ENCODE assay signal across 20 cellular contexts in the genomic region with DNA sequence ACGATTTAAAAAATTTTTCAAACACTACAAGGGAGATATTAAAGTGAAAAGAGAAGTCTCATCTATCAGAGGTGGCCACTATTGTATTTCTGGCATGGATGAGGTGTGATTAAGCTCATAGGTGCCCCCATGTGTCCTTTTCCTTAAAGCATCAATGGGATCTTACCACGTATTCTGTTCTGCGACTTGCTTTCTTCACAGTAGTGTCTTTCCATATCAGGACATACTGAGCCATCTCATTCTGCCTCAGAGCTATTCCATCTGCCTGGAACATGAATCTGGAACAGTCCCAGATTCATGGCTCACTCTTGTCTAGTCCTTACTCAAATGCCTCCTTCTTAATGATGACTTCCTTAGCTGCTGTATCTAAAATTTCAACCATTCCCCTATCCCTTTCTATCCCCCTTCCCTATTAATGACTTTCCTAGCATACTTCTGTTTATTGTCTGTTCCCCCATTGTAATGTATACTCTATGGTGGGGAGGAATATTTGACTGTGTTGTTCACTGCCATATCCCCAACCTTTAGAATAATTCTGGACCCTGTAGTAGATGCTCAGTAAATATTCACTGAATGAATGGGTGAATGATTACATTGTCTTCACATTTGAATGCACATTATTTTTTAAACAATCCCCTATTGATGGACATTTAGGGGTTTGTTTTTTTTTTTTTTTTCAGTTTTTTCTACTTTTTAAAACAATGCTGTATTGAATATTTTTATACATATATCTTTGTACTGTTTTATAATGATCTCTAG. TPM values are rescaled to one million over a fixed set of nuclear protein-coding genes. Genes with fewer than 3 reads are reported as not detected.
A peak's percentile ranks its signal among the peaks of the same experiment; 100 is the strongest.
DNase-seq lines count a peak whose midpoint lies in the region; TF ChIP-seq lines count a peak whose summit lies in the region.
"Had no signal": no experiment of that assay in that cellular context is flagged by ENCODE, and none has a peak within 500 bp of the region (broad histone marks: within the 10 kb centered on the region; RNA-seq: fewer than 3 reads in every experiment).

No MANE protein-coding gene starts in this region.

- H3K27ac ChIP-seq in SK-N-MC (no peak overlapping the region), esophagus muscularis mucosa (replicated peaks in 1 of 4) (peak overlapping the region; percentile 75 to 93 (median 86))

- no peak for TF ChIP-seq EP300 in esophagus muscularis mucosa (IDR thresholded peaks at IDR 0.05)

- peaks cover 12 to 20% (median 14%) of the 10 kb centered on the region in 3 donors for H3K36me3 Mint-ChIP-seq in immature natural killer cell

- peaks cover 15 to 22% of the 10 kb centered on the region in 2 donors for H3K4me1 Mint-ChIP-seq in immature natural killer cell

- H3K4me3 ChIP-seq in SK-N-MC (no peak overlapping the region), esophagus muscularis mucosa (peak overlapping the region in 2 of 4 donors; percentile 18 to 27)
- H3K4me3 ChIP-seq: tibial artery had no signal

- no peak overlapping the region for H3K4me3 Mint-ChIP-seq in immature natural killer cell
- H3K4me3 Mint-ChIP-seq: activated naive CD8-positive, alpha-beta T cell treated with anti-CD3 and anti-CD28 coated beads, Interleukin-2, amount 10 ng/mL, durations not matched to agents 7 days and 5 days; central memory CD8-positive, alpha-beta T cell; naive B cell had no signal

- WGBS in esophagus muscularis mucosa, result 56% methylated on average over 3 of the region's 3 CpGs

- H3K4me1 ChIP-seq in esophagus muscularis mucosa, result peaks cover 7 to 61% (median 49%) of the 10 kb centered on the region in 4 donors

- intact Hi-C loops in esophagus muscularis mucosa (cut with DNase I), result loop anchor here (5.0 kb wide), 1 partner anchor 52 kb away; a partner anchor contains a TSS

- H3K27ac Mint-ChIP-seq in immature natural killer cell, result peak overlapping the region in 1 of 6 donors; percentile 9
- H3K27ac Mint-ChIP-seq: activated naive CD8-positive, alpha-beta T cell treated with anti-CD3 and anti-CD28 coated beads, Interleukin-2, amount 10 ng/mL, durations not matched to agents 7 days and 5 days had no signal

- H3K27me3 Mint-ChIP-seq in immature natural killer cell (ENCODE audit: low read depth in 3 of 3), result no peaks in the 10 kb centered on the region
- H3K27me3 Mint-ChIP-seq: activated naive CD8-positive, alpha-beta T cell treated with anti-CD3 and anti-CD28 coated beads, Interleukin-2, amount 10 ng/mL, durations not matched to agents 7 days and 5 days; central memory CD8-positive, alpha-beta T cell; naive B cell had no signal

- H3K9me3 ChIP-seq in SK-N-MC (ENCODE audit: low read depth, low read length), result no peaks in the 10 kb centered on the region
- no peaks in the 10 kb centered on the region for H3K9me3 ChIP-seq in esophagus muscularis mucosa
- H3K9me3 ChIP-seq: tibial artery had no signal

- H3K9me3 Mint-ChIP-seq in immature natural killer cell, result no peaks in the 10 kb centered on the region
- H3K9me3 Mint-ChIP-seq: activated naive CD8-positive, alpha-beta T cell treated with anti-CD3 and anti-CD28 coated beads, Interleukin-2, amount 10 ng/mL, durations not matched to agents 7 days and 5 days; central memory CD8-positive, alpha-beta T cell; naive B cell had no signal

- H3K36me3 ChIP-seq in SK-N-MC (ENCODE audit: insufficient read depth, low read length) (peaks cover 41% of the 10 kb centered on the region), esophagus muscularis mucosa (peaks cover under 1 to 39% (median 12%) of the 10 kb centered on the region in 4 donors)

- peak; percentile 7 for TF ChIP-seq CTCF in GM12873 (IDR thresholded peaks at IDR 0.05; ENCODE audit: insufficient read depth, low read depth, low read length, missing control alignments)
- no peak for TF ChIP-seq CTCF in esophagus muscularis mucosa (IDR thresholded peaks at IDR 0.05)

- DNase-seq in SK-N-MC (ENCODE audit: low read depth, low spot score), result no peak
- DNase-seq in esophagus muscularis mucosa (ENCODE audit: extremely low spot score), result no peak
- DNase-seq in pons (ENCODE audit: low spot score), result peak; percentile 42
- DNase-seq in activated CD4-positive, alpha-beta T cell treated with anti-CD3 and anti-CD28 coated beads, Interleukin-2, amount 50 U/mL, for 48 hours, result no peak
- no peak for DNase-seq in immature natural killer cell
- no peak for DNase-seq in activated CD8-positive, alpha-beta memory T cell treated with anti-CD3 and anti-CD28 coated beads, Interleukin-2, amount 50 U/mL, for 48 hours
- DNase-seq in NK-92 treated with Interleukin-12 subunit alpha and Interleukin-12 subunit beta, amount 100 ng/mL, for 24 hours (lab: John Stamatoyannopoulos, UW), result no peak
- DNase-seq: activated CD4-positive, alpha-beta T cell treated with anti-CD3 and anti-CD28 coated beads for 4 hours; activated naive CD8-positive, alpha-beta T cell treated with anti-CD3 and anti-CD28 coated beads, Interleukin-2, amount 10 ng/mL, durations not matched to agents 7 days and 5 days; activated T-cell treated with anti-CD3 and anti-CD28 coated beads, Interleukin-2, amount 50 U/mL, for 1 hour; GF-D8; MM.1S; naive B cell; NCI-H2081; NCI-H748 treated with DMSO at 0.1 percent for 48 hours; Right ventricle myocardium superior; tibial artery had no signal

- no peak for TF ChIP-seq POLR2A in esophagus muscularis mucosa (IDR thresholded peaks at IDR 0.05; ENCODE audit: low read depth)

- no peaks in the 10 kb centered on the region for H3K27me3 ChIP-seq in esophagus muscularis mucosa
- H3K27me3 ChIP-seq: tibial artery had no signal

- peak overlapping the region; percentile 3 for H3K9ac ChIP-seq in SK-N-MC (ENCODE audit: insufficient read length)

RNA-seq across cellular contexts. Expression of a gene that starts 11.1 kb away (rescaled TPM):
- 10 to 100 TPM; 32.3 to 73.8 (median 34.1) TPM for total RNA-seq in esophagus muscularis mucosa
- polyA plus RNA-seq in immature natural killer cell, result 10 to 100 TPM; 46.8 to 56.4 (median 48.6) TPM

RNA-seq across cellular contexts. Expression of a gene that starts 53.0 kb away (rescaled TPM):
- 1,000 to 10,000 TPM; 4,013 to 8,538 (median 5,633) TPM for total RNA-seq in esophagus muscularis mucosa
- not detected for polyA plus RNA-seq in immature natural killer cell
- total RNA-seq: HT1080 had no signal

RNA-seq across cellular contexts. Expression of a gene that starts 55.8 kb away (rescaled TPM):
- total RNA-seq in esophagus muscularis mucosa, result not detected
- not detected for polyA plus RNA-seq in immature natural killer cell
- total RNA-seq: activated naive CD8-positive, alpha-beta T cell treated with anti-CD3 and anti-CD28 coated beads, Interleukin-2, amount 10 ng/mL, durations not matched to agents 7 days and 5 days; HT1080; Right ventricle myocardium superior had no signal

RNA-seq across cellular contexts. Expression of a gene that starts 59.9 kb away (rescaled TPM):
- total RNA-seq in esophagus muscularis mucosa, result 10 to 100 TPM; 15.2 to 22.4 (median 18.7) TPM
- polyA plus RNA-seq in immature natural killer cell, result 10 to 100 TPM; 52.2 to 65.3 (median 56.0) TPM
